ENCODE assay signal across 16 cellular contexts in genomic region chr2:163625632-163626031, GRCh38.
DNase-seq lines count a peak whose midpoint lies in the region; ATAC-seq and TF ChIP-seq lines count a peak whose summit lies in the region.
"Had no signal": no experiment of that assay in that cellular context is flagged by ENCODE, and none has a peak within 500 bp of the region (broad histone marks: within the 10 kb centered on the region; RNA-seq: fewer than 3 reads in every experiment).

No MANE protein-coding gene starts in this region.

- 98% methylated on average over 1 of the region's 1 CpG for WGBS in hepatocyte (ENCODE audit: low lambda C conversion rate, missing lambda C conversion rate)

- H4K20me1 ChIP-seq in hepatocyte (ENCODE audit: insufficient read depth, poor library complexity, severe bottlenecking), result no peaks in the 10 kb centered on the region
- H4K20me1 ChIP-seq: BLaER1 treated with 17β-estradiol and CSF1 and Interleukin-3, amounts not matched to agents 10 nM and 100 nM had no signal

- H3K4me2 ChIP-seq in hepatocyte, result no peak overlapping the region
- H3K4me2 ChIP-seq: BLaER1 treated with 17β-estradiol and CSF1 and Interleukin-3, amounts not matched to agents 10 nM and 100 nM had no signal

- CTCF ChIA-PET in Panc1 (lab: Charles Lee), result no interaction called here

- H3K4me1 Mint-ChIP-seq in type B pancreatic cell (ENCODE audit: unreplicated experiment), result no peaks in the 10 kb centered on the region
- H3K4me1 Mint-ChIP-seq: CD4-positive, CD25-positive, alpha-beta regulatory T cell had no signal

- no peak overlapping the region for H2AFZ ChIP-seq in hepatocyte

- no peak overlapping the region for H3K27ac Mint-ChIP-seq in type B pancreatic cell
- H3K27ac Mint-ChIP-seq: CD4-positive, CD25-positive, alpha-beta regulatory T cell had no signal

- H3K79me2 ChIP-seq in hepatocyte, result no peaks in the 10 kb centered on the region

- no TSS peak for BruUV-seq in Panc1 (replicated peaks; lab: Mats Ljungman, UMichigan)

- ATAC-seq in GM19351 (IDR thresholded peaks at IDR 0.05; ENCODE audit: unreplicated experiment), result peak; percentile 59
- ATAC-seq in HG02885 (IDR thresholded peaks at IDR 0.05; ENCODE audit: poor library complexity, unreplicated experiment), result peak; percentile 84
- ATAC-seq in Panc1, result no peak
- no peak for ATAC-seq in GM19455 (IDR thresholded peaks at IDR 0.05; ENCODE audit: unreplicated experiment)
- ATAC-seq: HCT116 had no signal

- H3K36me3 ChIP-seq in Panc1 (ENCODE audit: control insufficient read depth, insufficient read depth, low read length), result no peaks in the 10 kb centered on the region; the same call in 1 of the 2 replicates
- no peaks in the 10 kb centered on the region for H3K36me3 ChIP-seq in hepatocyte (replicated peaks; ENCODE audit: insufficient read depth, low read depth)
- H3K36me3 ChIP-seq: BLaER1 treated with 17β-estradiol and CSF1 and Interleukin-3, amounts not matched to agents 10 nM and 100 nM had no signal

- in situ Hi-C loops in Panc1 (cut with HindIII; ENCODE audit: low pct_unique_long_range_greater_than_20kb, low sequenced_read_pairs), result no loop called here

- TF ChIP-seq CTCF in Panc1 (IDR thresholded peaks at IDR 0.05) (no peak), hepatocyte (IDR thresholded peaks at IDR 0.05; ENCODE audit: poor library complexity) (no peak), type B pancreatic cell (conservative IDR thresholded peaks at IDR 0.05) (no peak)

- no peaks in the 10 kb centered on the region for H3K9me3 Mint-ChIP-seq in type B pancreatic cell

- H3K36me3 Mint-ChIP-seq in type B pancreatic cell, result no peaks in the 10 kb centered on the region
- H3K36me3 Mint-ChIP-seq: CD4-positive, CD25-positive, alpha-beta regulatory T cell had no signal

- intact Hi-C loops in Panc1 (cut with micrococcal nuclease; ENCODE audit: unreplicated experiment), result no loop called here

- no peak for DNase-seq in Panc1 (ENCODE audit: low read depth, low spot score)
- DNase-seq in hepatocyte (ENCODE audit: low spot score), result no peak
- no peak for DNase-seq in stimulated activated CD4-positive, alpha-beta T cell treated with anti-CD3 and anti-CD28 coated beads, Interleukin-4, amount 100 ng/mL, for 4 hours
- DNase-seq in type B pancreatic cell (ENCODE audit: extremely low spot score, unreplicated experiment), result no peak
- DNase-seq: 8988T; AML-193; Calu3; CD4-positive, CD25-positive, alpha-beta regulatory T cell; DMS 273 treated with DMSO at 0.1 percent for 48 hours; IMR-90; KBM-7 had no signal

- H3K4me3 Mint-ChIP-seq in type B pancreatic cell, result no peak overlapping the region
- H3K4me3 Mint-ChIP-seq: CD4-positive, CD25-positive, alpha-beta regulatory T cell had no signal

- H3K27me3 ChIP-seq in Panc1 (ENCODE audit: control insufficient read depth, insufficient read depth, low read length) (no peaks in the 10 kb centered on the region), hepatocyte (no peaks in the 10 kb centered on the region)
- H3K27me3 ChIP-seq: BLaER1 treated with 17β-estradiol and CSF1 and Interleukin-3, amounts not matched to agents 10 nM and 100 nM had no signal

- H3K9me3 ChIP-seq in Panc1 (ENCODE audit: control insufficient read depth, insufficient read depth, low read depth, low read length) (no peaks in the 10 kb centered on the region), hepatocyte (ENCODE audit: low read depth) (no peaks in the 10 kb centered on the region)
- H3K9me3 ChIP-seq: BLaER1 treated with 17β-estradiol and CSF1 and Interleukin-3, amounts not matched to agents 10 nM and 100 nM had no signal

- H3K27ac ChIP-seq in Panc1 (ENCODE audit: low read length) (peak overlapping the region; percentile 79), hepatocyte (peak overlapping the region; percentile 14)
- H3K27ac ChIP-seq: BLaER1 treated with 17β-estradiol and CSF1 and Interleukin-3, amounts not matched to agents 10 nM and 100 nM had no signal

- no peaks in the 10 kb centered on the region for H3K9me2 ChIP-seq in hepatocyte (replicated peaks; ENCODE audit: insufficient read depth)

- H3K4me3 ChIP-seq in Panc1 (ENCODE audit: low read depth in 2 of 2, low read length in 2 of 2) (no peak overlapping the region), hepatocyte (no peak overlapping the region)
- H3K4me3 ChIP-seq: BLaER1 treated with 17β-estradiol and CSF1 and Interleukin-3, amounts not matched to agents 10 nM and 100 nM had no signal

- POLR2A ChIA-PET in Panc1 (lab: Charles Lee), result interaction anchor here (0.5 kb wide), 1 partner anchor 1989 kb away, joined by 5 read pairs; no protein-coding TSS in a partner anchor

- no peaks in the 10 kb centered on the region for H3K27me3 Mint-ChIP-seq in type B pancreatic cell
- H3K27me3 Mint-ChIP-seq: CD4-positive, CD25-positive, alpha-beta regulatory T cell had no signal

- H3K4me1 ChIP-seq in Panc1 (ENCODE audit: control insufficient read depth, insufficient read depth, low read length) (peaks cover 11% of the 10 kb centered on the region), hepatocyte (ENCODE audit: insufficient read depth) (no peaks in the 10 kb centered on the region)
- H3K4me1 ChIP-seq: BLaER1 treated with 17β-estradiol and CSF1 and Interleukin-3, amounts not matched to agents 10 nM and 100 nM had no signal

Comparison
In these comparisons a context has a peak if more than half of its experiments do, and no peak if none do; other contexts are left out.
1. ATAC-seq: peak in GM19351 (single experiment) and HG02885 (single experiment); none in Panc1 (single experiment) and GM19455 (single experiment).